12 cellular contexts compared by ENCODE assay signal in genomic region chr9:106697390-106697789, GRCh38.
A peak's percentile ranks its signal among the peaks of the same experiment; 100 is the strongest.
DNase-seq lines count a peak whose midpoint lies in the region; ATAC-seq and TF ChIP-seq lines count a peak whose summit lies in the region.
"Had no signal": no experiment of that assay in that cellular context is flagged by ENCODE, and none has a peak within 500 bp of the region (broad histone marks: within the 10 kb centered on the region; RNA-seq: fewer than 3 reads in every experiment).

No MANE protein-coding gene starts in this region.

- H3K27ac ChIP-seq in gastroesophageal sphincter (peak overlapping the region in 3 of 4 donors; percentile 33 to 79 (median 73)), stomach (peak overlapping the region in 1 of 5 donors; percentile 61)

- no peaks in the 10 kb centered on the region for H3K27me3 ChIP-seq in gastroesophageal sphincter
- H3K27me3 ChIP-seq in stomach: no peaks in the 10 kb centered on the region

- no peak for TF ChIP-seq EP300 in gastroesophageal sphincter (IDR thresholded peaks at IDR 0.05)
- no peak for TF ChIP-seq EP300 in stomach (IDR thresholded peaks at IDR 0.05)

- intact Hi-C loops in stomach (cut with DNase I; ENCODE audit: low total_unique reads): no loop called here

- peaks cover 0 to 22% (median 7%) of the 10 kb centered on the region in 3 donors for H3K4me1 ChIP-seq in gastroesophageal sphincter
- peaks cover 0 to 9% (median 4%) of the 10 kb centered on the region in 4 donors for H3K4me1 ChIP-seq in stomach

- H3K9me3 ChIP-seq in gastroesophageal sphincter (no peaks in the 10 kb centered on the region), stomach (no peaks in the 10 kb centered on the region)

- WGBS in gastroesophageal sphincter (ENCODE audit: low coverage in 1 of 2), 2 donors: 27% methylated on average over 6 of the region's 9 CpGs; no CpG with 5 or more reads in 1 of the 2 donors
- WGBS in stomach, 5 donors: 66 to 73% (median 68%) methylated on average over 9 of the region's 9 CpGs

- no peak for TF ChIP-seq CTCF in gastroesophageal sphincter (IDR thresholded peaks at IDR 0.05)
- no peak for TF ChIP-seq CTCF in stomach (IDR thresholded peaks at IDR 0.05)

- peak; percentile 55 for ATAC-seq in SK-N-SH treated with all-trans-retinoic acid at 6 μM for 48 hours
- ATAC-seq in gastroesophageal sphincter: no peak
- ATAC-seq in GM18873 (IDR thresholded peaks at IDR 0.05; ENCODE audit: low FRiP score, unreplicated experiment): no peak

- H3K36me3 ChIP-seq in gastroesophageal sphincter: no peaks in the 10 kb centered on the region
- H3K36me3 ChIP-seq in stomach: no peaks in the 10 kb centered on the region

- no peak for TF ChIP-seq POLR2A in gastroesophageal sphincter (IDR thresholded peaks at IDR 0.05)
- TF ChIP-seq POLR2A in stomach (IDR thresholded peaks at IDR 0.05): no peak

- DNase-seq in NCI-H1694 (lab: John Stamatoyannopoulos, UW) (peak; percentile 16), stomach (no peak), GM19240 (ENCODE audit: insufficient read length, low spot score) (no peak)
- no peak for DNase-seq in activated CD4-positive, alpha-beta T cell treated with anti-CD3 and anti-CD28 coated beads, Interleukin-2, amount 50 U/mL, for 4 hours
- DNase-seq: activated effector memory CD4-positive, alpha-beta T cell treated with anti-CD3 and anti-CD28 coated beads, Interleukin-2, amount 50 U/mL, for 16 hours; central memory CD4-positive, alpha-beta T cell; Karpas-422; stimulated activated CD4-positive, alpha-beta T cell treated with anti-CD3 and anti-CD28 coated beads, Interleukin-2, amount 100 ng/mL, for 24 hours; stimulated activated naive CD4-positive, alpha-beta T cell had no signal

- H3K4me3 ChIP-seq in gastroesophageal sphincter (peak overlapping the region in 1 of 2 donors; percentile 42), stomach (peak overlapping the region in 3 of 4 donors; percentile 18 to 32 (median 31))

TF ChIP-seq in SK-N-SH treated with all-trans-retinoic acid at 6 μM for 48 hours, 23 proteins besides CTCF, POLR2A, EP300 and RAD21:
- TF ChIP-seq, protein P1, sequence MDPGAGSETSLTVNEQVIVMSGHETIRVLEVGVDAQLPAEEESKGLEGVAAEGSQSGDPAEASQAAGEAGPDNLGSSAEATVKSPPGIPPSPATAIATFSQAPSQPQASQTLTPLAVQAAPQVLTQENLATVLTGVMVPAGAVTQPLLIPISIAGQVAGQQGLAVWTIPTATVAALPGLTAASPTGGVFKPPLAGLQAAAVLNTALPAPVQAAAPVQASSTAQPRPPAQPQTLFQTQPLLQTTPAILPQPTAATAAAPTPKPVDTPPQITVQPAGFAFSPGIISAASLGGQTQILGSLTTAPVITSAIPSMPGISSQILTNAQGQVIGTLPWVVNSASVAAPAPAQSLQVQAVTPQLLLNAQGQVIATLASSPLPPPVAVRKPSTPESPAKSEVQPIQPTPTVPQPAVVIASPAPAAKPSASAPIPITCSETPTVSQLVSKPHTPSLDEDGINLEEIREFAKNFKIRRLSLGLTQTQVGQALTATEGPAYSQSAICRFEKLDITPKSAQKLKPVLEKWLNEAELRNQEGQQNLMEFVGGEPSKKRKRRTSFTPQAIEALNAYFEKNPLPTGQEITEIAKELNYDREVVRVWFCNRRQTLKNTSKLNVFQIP (CRISPR knock-in tag; IDR thresholded peaks at IDR 0.05; ENCODE audit: borderline replicate concordance, low read depth): no peak
- TF ChIP-seq, protein P2, sequence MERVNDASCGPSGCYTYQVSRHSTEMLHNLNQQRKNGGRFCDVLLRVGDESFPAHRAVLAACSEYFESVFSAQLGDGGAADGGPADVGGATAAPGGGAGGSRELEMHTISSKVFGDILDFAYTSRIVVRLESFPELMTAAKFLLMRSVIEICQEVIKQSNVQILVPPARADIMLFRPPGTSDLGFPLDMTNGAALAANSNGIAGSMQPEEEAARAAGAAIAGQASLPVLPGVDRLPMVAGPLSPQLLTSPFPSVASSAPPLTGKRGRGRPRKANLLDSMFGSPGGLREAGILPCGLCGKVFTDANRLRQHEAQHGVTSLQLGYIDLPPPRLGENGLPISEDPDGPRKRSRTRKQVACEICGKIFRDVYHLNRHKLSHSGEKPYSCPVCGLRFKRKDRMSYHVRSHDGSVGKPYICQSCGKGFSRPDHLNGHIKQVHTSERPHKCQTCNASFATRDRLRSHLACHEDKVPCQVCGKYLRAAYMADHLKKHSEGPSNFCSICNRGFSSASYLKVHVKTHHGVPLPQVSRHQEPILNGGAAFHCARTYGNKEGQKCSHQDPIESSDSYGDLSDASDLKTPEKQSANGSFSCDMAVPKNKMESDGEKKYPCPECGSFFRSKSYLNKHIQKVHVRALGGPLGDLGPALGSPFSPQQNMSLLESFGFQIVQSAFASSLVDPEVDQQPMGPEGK (CRISPR knock-in tag; IDR thresholded peaks at IDR 0.05; ENCODE audit: borderline replicate concordance): no peak
- TF ChIP-seq ZC3H10 (CRISPR knock-in tag; IDR thresholded peaks at IDR 0.05) (no peak), ARNTL (CRISPR knock-in tag; IDR thresholded peaks at IDR 0.05; ENCODE audit: borderline replicate concordance, low read depth) (no peak), OSR1 (CRISPR knock-in tag; IDR thresholded peaks at IDR 0.05) (no peak), PPARA (CRISPR knock-in tag; IDR thresholded peaks at IDR 0.05; ENCODE audit: borderline replicate concordance) (no peak), GLIS3 (CRISPR knock-in tag; IDR thresholded peaks at IDR 0.05) (no peak), CSRNP3 (CRISPR knock-in tag; IDR thresholded peaks at IDR 0.05) (no peak), BACH2 (CRISPR knock-in tag; IDR thresholded peaks at IDR 0.05; ENCODE audit: borderline replicate concordance) (no peak), ZFP3 (CRISPR knock-in tag; IDR thresholded peaks at IDR 0.05) (no peak), SNAI2 (CRISPR knock-in tag; IDR thresholded peaks at IDR 0.05) (no peak)
